Comparison of ENCODE assay signal across 2 cellular contexts in the genomic region with DNA sequence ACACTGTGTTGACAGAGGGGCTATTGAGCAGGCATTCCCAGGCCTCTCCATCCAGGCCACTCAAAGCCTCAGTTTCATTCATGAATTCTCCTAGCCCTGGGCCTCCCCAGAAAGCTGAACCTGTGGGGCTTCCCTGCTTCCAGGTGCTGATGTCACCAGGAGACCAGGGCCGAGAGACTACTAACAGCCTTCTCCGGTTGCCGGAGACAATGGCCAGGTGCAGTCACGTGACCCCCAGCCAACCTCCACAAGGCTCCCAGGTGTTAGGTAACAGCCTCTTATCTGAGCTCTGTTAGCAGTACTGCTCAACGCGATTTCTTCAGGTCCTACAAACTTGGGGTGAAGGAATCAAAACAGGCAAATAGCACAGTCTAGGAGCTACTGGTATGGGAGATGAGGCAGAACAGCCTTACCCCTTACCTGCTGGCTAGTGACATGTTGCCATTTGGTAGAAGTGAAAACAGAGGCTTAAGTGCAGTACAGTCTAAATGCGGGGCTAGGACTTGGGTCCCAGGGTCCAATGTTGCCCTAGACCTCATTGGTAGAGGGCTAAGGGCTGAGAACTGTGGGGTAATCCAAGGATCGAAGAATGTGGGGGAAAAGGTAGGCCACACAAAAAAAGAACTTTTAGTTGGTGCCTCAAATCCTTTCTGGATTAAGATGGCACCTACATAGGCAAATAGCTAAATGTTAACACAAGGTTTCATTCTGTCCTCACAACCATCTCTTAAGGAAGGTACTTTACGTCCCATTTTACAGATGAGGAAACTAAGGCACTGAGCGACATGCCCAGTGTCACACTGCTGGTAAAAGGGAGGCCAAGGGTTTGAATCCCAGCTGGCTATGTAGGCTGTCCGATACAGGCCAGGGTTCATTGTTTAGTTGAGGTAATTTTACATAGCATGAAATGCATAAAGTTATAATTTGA.
A peak's percentile ranks its signal among the peaks of the same experiment; 100 is the strongest.
TF ChIP-seq lines count a peak whose summit lies in the region.

No MANE protein-coding gene starts in this region.

TF ChIP-seq in Ishikawa, 13 proteins besides CTCF, POLR2A, EP300 and RAD21:
- TF ChIP-seq CEBPB (IDR thresholded peaks at IDR 0.05), result peak; percentile 53; the same call in 1 of the 2 replicates
- TF ChIP-seq, protein P1, sequence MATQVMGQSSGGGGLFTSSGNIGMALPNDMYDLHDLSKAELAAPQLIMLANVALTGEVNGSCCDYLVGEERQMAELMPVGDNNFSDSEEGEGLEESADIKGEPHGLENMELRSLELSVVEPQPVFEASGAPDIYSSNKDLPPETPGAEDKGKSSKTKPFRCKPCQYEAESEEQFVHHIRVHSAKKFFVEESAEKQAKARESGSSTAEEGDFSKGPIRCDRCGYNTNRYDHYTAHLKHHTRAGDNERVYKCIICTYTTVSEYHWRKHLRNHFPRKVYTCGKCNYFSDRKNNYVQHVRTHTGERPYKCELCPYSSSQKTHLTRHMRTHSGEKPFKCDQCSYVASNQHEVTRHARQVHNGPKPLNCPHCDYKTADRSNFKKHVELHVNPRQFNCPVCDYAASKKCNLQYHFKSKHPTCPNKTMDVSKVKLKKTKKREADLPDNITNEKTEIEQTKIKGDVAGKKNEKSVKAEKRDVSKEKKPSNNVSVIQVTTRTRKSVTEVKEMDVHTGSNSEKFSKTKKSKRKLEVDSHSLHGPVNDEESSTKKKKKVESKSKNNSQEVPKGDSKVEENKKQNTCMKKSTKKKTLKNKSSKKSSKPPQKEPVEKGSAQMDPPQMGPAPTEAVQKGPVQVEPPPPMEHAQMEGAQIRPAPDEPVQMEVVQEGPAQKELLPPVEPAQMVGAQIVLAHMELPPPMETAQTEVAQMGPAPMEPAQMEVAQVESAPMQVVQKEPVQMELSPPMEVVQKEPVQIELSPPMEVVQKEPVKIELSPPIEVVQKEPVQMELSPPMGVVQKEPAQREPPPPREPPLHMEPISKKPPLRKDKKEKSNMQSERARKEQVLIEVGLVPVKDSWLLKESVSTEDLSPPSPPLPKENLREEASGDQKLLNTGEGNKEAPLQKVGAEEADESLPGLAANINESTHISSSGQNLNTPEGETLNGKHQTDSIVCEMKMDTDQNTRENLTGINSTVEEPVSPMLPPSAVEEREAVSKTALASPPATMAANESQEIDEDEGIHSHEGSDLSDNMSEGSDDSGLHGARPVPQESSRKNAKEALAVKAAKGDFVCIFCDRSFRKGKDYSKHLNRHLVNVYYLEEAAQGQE (IDR thresholded peaks at IDR 0.05; ENCODE audit: low read depth), result no peak
- TF ChIP-seq TEAD4 (IDR thresholded peaks at IDR 0.05), result no peak
- TF ChIP-seq, protein P2, sequence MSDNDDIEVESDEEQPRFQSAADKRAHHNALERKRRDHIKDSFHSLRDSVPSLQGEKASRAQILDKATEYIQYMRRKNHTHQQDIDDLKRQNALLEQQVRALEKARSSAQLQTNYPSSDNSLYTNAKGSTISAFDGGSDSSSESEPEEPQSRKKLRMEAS (IDR thresholded peaks at IDR 0.05), result peak; percentile 66
- TF ChIP-seq, protein P3, sequence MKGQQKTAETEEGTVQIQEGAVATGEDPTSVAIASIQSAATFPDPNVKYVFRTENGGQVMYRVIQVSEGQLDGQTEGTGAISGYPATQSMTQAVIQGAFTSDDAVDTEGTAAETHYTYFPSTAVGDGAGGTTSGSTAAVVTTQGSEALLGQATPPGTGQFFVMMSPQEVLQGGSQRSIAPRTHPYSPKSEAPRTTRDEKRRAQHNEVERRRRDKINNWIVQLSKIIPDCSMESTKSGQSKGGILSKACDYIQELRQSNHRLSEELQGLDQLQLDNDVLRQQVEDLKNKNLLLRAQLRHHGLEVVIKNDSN (IDR thresholded peaks at IDR 0.05), result peak; percentile 97
- TF ChIP-seq YY1 (IDR thresholded peaks at IDR 0.05; ENCODE audit: low read depth), result no peak
TF ChIP-seq in Ishikawa: peak in this region for 3.

TF ChIP-seq in H1, 55 proteins besides CTCF, POLR2A, EP300 and RAD21 (continues in another document):
- TF ChIP-seq TAF7 (optimal IDR thresholded peaks at IDR 0.05; ENCODE audit: borderline replicate concordance, low read depth, low read length) (no peak), FOSL1 (IDR thresholded peaks at IDR 0.05; ENCODE audit: insufficient read depth, low read depth, low read length) (no peak), TAF1 (IDR thresholded peaks at IDR 0.05; ENCODE audit: low read depth, low read length) (0 out of 2 replicates have a peak, but pooled peaks have one; percentile 36), SP1 (IDR thresholded peaks at IDR 0.05; ENCODE audit: low read depth, low read length) (no peak), NRF1 (IDR thresholded peaks at IDR 0.05; ENCODE audit: low read depth, low read length) (no peak), RBBP5 (IDR thresholded peaks at IDR 0.05; ENCODE audit: borderline replicate concordance, low read depth, low read length) (peak; percentile 80; the same call in 1 of the 2 replicates), SP4 (IDR thresholded peaks at IDR 0.05; ENCODE audit: low read length) (no peak), RXRA (IDR thresholded peaks at IDR 0.05; ENCODE audit: insufficient read depth, low read depth, low read length) (no peak), POU5F1 (IDR thresholded peaks at IDR 0.05; ENCODE audit: low read depth, low read length) (no peak), KDM1A (IDR thresholded peaks at IDR 0.05; ENCODE audit: borderline replicate concordance, low read length) (peak; percentile 43; the same call in 1 of the 2 replicates), GTF2F1 (IDR thresholded peaks at IDR 0.05; ENCODE audit: borderline replicate concordance, low read depth, low read length) (peak; percentile 52; the same call in 1 of the 2 replicates), CREB1 (IDR thresholded peaks at IDR 0.05) (0 out of 2 replicates have a peak, but pooled peaks have one; percentile 19), CBX8 (IDR thresholded peaks at IDR 0.05; ENCODE audit: borderline replicate concordance, low read depth, low read length) (no peak), MAFK (IDR thresholded peaks at IDR 0.05; ENCODE audit: low read depth, low read length) (no peak), SIRT6 (IDR thresholded peaks at IDR 0.05; ENCODE audit: low read length) (no peak), CEBPB (IDR thresholded peaks at IDR 0.05; ENCODE audit: low read depth, low read length) (peak; percentile 64), HDAC2 (IDR thresholded peaks at IDR 0.05; ENCODE audit: borderline replicate concordance in 1 of 2, low read depth in 2 of 2, low read length in 2 of 2) (0 out of 4 replicates have a peak, but pooled peaks of 1 of the 2 experiments have one; percentile 22), SIX5 (IDR thresholded peaks at IDR 0.05; ENCODE audit: low read depth, low read length) (no peak), BRCA1 (IDR thresholded peaks at IDR 0.05; ENCODE audit: low read depth, low read length) (no peak), SRF (IDR thresholded peaks at IDR 0.05; ENCODE audit: low read depth, low read length) (no peak), YY1 (IDR thresholded peaks at IDR 0.05; ENCODE audit: low read depth, low read length) (no peak), JUND (IDR thresholded peaks at IDR 0.05; ENCODE audit: low read length) (0 out of 2 replicates have a peak, but pooled peaks have one; percentile 41), SP2 (IDR thresholded peaks at IDR 0.05; ENCODE audit: low read length) (no peak), NANOG (IDR thresholded peaks at IDR 0.05; ENCODE audit: insufficient read depth, low read depth, low read length, poor library complexity, severe bottlenecking) (no peak), TCF12 (IDR thresholded peaks at IDR 0.05; ENCODE audit: low read depth, low read length) (0 out of 2 replicates have a peak, but pooled peaks have one; percentile 79), EZH2 (IDR thresholded peaks at IDR 0.05; ENCODE audit: low read depth, low read length, severe bottlenecking) (no peak), BACH1 (IDR thresholded peaks at IDR 0.05; ENCODE audit: low read length) (no peak), RNF2 (IDR thresholded peaks at IDR 0.05; ENCODE audit: borderline replicate concordance, low read depth, low read length, missing control alignments, poor library complexity, severe bottlenecking) (no peak), HDAC6 (IDR thresholded peaks at IDR 0.05; ENCODE audit: low read depth, low read length) (no peak), KDM4A (IDR thresholded peaks at IDR 0.05; ENCODE audit: low read depth, low read length, severe bottlenecking) (no peak), BCL11A (IDR thresholded peaks at IDR 0.05; ENCODE audit: low read depth in 2 of 2, low read length in 2 of 2) (no peak), SAP30 (IDR thresholded peaks at IDR 0.05; ENCODE audit: insufficient read depth, insufficient replicate concordance, low read length) (no peak)
- TF ChIP-seq, protein P4, sequence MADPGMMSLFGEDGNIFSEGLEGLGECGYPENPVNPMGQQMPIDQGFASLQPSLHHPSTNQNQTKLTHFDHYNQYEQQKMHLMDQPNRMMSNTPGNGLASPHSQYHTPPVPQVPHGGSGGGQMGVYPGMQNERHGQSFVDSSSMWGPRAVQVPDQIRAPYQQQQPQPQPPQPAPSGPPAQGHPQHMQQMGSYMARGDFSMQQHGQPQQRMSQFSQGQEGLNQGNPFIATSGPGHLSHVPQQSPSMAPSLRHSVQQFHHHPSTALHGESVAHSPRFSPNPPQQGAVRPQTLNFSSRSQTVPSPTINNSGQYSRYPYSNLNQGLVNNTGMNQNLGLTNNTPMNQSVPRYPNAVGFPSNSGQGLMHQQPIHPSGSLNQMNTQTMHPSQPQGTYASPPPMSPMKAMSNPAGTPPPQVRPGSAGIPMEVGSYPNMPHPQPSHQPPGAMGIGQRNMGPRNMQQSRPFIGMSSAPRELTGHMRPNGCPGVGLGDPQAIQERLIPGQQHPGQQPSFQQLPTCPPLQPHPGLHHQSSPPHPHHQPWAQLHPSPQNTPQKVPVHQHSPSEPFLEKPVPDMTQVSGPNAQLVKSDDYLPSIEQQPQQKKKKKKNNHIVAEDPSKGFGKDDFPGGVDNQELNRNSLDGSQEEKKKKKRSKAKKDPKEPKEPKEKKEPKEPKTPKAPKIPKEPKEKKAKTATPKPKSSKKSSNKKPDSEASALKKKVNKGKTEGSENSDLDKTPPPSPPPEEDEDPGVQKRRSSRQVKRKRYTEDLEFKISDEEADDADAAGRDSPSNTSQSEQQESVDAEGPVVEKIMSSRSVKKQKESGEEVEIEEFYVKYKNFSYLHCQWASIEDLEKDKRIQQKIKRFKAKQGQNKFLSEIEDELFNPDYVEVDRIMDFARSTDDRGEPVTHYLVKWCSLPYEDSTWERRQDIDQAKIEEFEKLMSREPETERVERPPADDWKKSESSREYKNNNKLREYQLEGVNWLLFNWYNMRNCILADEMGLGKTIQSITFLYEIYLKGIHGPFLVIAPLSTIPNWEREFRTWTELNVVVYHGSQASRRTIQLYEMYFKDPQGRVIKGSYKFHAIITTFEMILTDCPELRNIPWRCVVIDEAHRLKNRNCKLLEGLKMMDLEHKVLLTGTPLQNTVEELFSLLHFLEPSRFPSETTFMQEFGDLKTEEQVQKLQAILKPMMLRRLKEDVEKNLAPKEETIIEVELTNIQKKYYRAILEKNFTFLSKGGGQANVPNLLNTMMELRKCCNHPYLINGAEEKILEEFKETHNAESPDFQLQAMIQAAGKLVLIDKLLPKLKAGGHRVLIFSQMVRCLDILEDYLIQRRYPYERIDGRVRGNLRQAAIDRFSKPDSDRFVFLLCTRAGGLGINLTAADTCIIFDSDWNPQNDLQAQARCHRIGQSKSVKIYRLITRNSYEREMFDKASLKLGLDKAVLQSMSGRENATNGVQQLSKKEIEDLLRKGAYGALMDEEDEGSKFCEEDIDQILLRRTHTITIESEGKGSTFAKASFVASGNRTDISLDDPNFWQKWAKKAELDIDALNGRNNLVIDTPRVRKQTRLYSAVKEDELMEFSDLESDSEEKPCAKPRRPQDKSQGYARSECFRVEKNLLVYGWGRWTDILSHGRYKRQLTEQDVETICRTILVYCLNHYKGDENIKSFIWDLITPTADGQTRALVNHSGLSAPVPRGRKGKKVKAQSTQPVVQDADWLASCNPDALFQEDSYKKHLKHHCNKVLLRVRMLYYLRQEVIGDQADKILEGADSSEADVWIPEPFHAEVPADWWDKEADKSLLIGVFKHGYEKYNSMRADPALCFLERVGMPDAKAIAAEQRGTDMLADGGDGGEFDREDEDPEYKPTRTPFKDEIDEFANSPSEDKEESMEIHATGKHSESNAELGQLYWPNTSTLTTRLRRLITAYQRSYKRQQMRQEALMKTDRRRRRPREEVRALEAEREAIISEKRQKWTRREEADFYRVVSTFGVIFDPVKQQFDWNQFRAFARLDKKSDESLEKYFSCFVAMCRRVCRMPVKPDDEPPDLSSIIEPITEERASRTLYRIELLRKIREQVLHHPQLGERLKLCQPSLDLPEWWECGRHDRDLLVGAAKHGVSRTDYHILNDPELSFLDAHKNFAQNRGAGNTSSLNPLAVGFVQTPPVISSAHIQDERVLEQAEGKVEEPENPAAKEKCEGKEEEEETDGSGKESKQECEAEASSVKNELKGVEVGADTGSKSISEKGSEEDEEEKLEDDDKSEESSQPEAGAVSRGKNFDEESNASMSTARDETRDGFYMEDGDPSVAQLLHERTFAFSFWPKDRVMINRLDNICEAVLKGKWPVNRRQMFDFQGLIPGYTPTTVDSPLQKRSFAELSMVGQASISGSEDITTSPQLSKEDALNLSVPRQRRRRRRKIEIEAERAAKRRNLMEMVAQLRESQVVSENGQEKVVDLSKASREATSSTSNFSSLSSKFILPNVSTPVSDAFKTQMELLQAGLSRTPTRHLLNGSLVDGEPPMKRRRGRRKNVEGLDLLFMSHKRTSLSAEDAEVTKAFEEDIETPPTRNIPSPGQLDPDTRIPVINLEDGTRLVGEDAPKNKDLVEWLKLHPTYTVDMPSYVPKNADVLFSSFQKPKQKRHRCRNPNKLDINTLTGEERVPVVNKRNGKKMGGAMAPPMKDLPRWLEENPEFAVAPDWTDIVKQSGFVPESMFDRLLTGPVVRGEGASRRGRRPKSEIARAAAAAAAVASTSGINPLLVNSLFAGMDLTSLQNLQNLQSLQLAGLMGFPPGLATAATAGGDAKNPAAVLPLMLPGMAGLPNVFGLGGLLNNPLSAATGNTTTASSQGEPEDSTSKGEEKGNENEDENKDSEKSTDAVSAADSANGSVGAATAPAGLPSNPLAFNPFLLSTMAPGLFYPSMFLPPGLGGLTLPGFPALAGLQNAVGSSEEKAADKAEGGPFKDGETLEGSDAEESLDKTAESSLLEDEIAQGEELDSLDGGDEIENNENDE (IDR thresholded peaks at IDR 0.05; ENCODE audit: insufficient replicate concordance, low read length), result no peak
- TF ChIP-seq, protein P5, sequence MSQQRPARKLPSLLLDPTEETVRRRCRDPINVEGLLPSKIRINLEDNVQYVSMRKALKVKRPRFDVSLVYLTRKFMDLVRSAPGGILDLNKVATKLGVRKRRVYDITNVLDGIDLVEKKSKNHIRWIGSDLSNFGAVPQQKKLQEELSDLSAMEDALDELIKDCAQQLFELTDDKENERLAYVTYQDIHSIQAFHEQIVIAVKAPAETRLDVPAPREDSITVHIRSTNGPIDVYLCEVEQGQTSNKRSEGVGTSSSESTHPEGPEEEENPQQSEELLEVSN (IDR thresholded peaks at IDR 0.05), result no peak
- TF ChIP-seq, protein P2 (IDR thresholded peaks at IDR 0.05), result peak; percentile 84
- TF ChIP-seq, protein P6, sequence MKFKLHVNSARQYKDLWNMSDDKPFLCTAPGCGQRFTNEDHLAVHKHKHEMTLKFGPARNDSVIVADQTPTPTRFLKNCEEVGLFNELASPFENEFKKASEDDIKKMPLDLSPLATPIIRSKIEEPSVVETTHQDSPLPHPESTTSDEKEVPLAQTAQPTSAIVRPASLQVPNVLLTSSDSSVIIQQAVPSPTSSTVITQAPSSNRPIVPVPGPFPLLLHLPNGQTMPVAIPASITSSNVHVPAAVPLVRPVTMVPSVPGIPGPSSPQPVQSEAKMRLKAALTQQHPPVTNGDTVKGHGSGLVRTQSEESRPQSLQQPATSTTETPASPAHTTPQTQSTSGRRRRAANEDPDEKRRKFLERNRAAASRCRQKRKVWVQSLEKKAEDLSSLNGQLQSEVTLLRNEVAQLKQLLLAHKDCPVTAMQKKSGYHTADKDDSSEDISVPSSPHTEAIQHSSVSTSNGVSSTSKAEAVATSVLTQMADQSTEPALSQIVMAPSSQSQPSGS (IDR thresholded peaks at IDR 0.05; ENCODE audit: low read length), result peak; percentile 92
